8 cellular contexts compared by ENCODE assay signal in genomic region chr12:110280784-110281548, GRCh38. TPM values are rescaled to one million over a fixed set of nuclear protein-coding genes. Genes with fewer than 3 reads are reported as not detected.
DNase-seq lines count a peak whose midpoint lies in the region; ATAC-seq, FAIRE-seq and TF ChIP-seq lines count a peak whose summit lies in the region.

Gene ATP2A2 (plus strand): TSS chr12:110281247. CDS start chr12:110281790, 543 bp downstream.

- intact Hi-C loops in endothelial cell of umbilical vein (cut with micrococcal nuclease): loop anchor here (1.0 to 5.0 kb wide), 7 partner anchors 10 to 181 kb away; partner anchors contain the start of genes ANAPC7 and IFT81

- H2AFZ ChIP-seq in OCI-LY3 (ENCODE audit: low read depth, low read length) (peak within 1 kb of the TSS; percentile 70), endothelial cell of umbilical vein (ENCODE audit: low read depth, low read length) (peak within 1 kb of the TSS; percentile 75)

- H3K36me3 ChIP-seq in OCI-LY3 (replicated peaks; ENCODE audit: low read depth, low read length) (peaks cover 33% of the 10 kb centered on the region), endothelial cell of umbilical vein (ENCODE audit: control insufficient read depth in 2 of 2, extremely low read depth in 1 of 2, insufficient read depth in 2 of 2, low read length in 2 of 2) (peaks cover 0 to 13% of the 10 kb centered on the region in 2 experiments)

- dilution Hi-C loops in endothelial cell of umbilical vein (cut with MboI; ENCODE audit: extremely low pct_ligation_motif_present, low sequenced_read_pairs): no loop called here

- peaks cover 42% of the 10 kb centered on the region for H3K4me1 ChIP-seq in OCI-LY3 (ENCODE audit: low read length)
- H3K4me1 ChIP-seq in endothelial cell of umbilical vein (ENCODE audit: control insufficient read depth, extremely low read depth, insufficient read depth, low read length): peaks cover 40% of the 10 kb centered on the region

- no TSS peak for BruUV-seq in endothelial cell of umbilical vein (replicated peaks; lab: Mats Ljungman, UMichigan)

- peak; percentile 49 for FAIRE-seq in endothelial cell of umbilical vein (lab: Jason Lieb, UNC)

- no peaks in the 10 kb centered on the region for H3K9me1 ChIP-seq in endothelial cell of umbilical vein (replicated peaks; ENCODE audit: control insufficient read depth, extremely low read depth, insufficient read depth, low read length)

- peak; percentile 71 for ATAC-seq in GM21447 (IDR thresholded peaks at IDR 0.05; ENCODE audit: unreplicated experiment)

- H3K9me3 ChIP-seq in OCI-LY3 (ENCODE audit: insufficient read depth, low read length): no peaks in the 10 kb centered on the region
- H3K9me3 ChIP-seq in endothelial cell of umbilical vein (replicated peaks; ENCODE audit: control insufficient read depth, insufficient read depth, low read length): no peaks in the 10 kb centered on the region

- peak within 1 kb of the TSS; percentile 88 for H3K4me2 ChIP-seq in OCI-LY3 (ENCODE audit: low read length)
- peak within 1 kb of the TSS; percentile 95 for H3K4me2 ChIP-seq in endothelial cell of umbilical vein (ENCODE audit: insufficient read depth, low read length)

- H4K20me1 ChIP-seq in OCI-LY3 (ENCODE audit: insufficient read depth, low read length): peaks cover 38% of the 10 kb centered on the region
- H4K20me1 ChIP-seq in endothelial cell of umbilical vein (replicated peaks; ENCODE audit: control insufficient read depth, extremely low read depth, insufficient read depth, low read length): peaks cover 9% of the 10 kb centered on the region

- no peaks in the 10 kb centered on the region for H3K27me3 ChIP-seq in OCI-LY3 (ENCODE audit: low read depth, low read length)
- H3K27me3 ChIP-seq in endothelial cell of umbilical vein (ENCODE audit: control insufficient read depth in 2 of 2, insufficient read depth in 2 of 2, low read length in 2 of 2): no peaks in the 10 kb centered on the region

- peak; percentile 96 for TF ChIP-seq POLR2A in endothelial cell of umbilical vein (IDR thresholded peaks at IDR 0.05; ENCODE audit: low read depth, low read length)

- DNase-seq in D341Med (ENCODE audit: low spot score): peak; percentile 98
- DNase-seq in HuH-7 (ENCODE audit: low spot score): peak; percentile 93
- DNase-seq in activated CD8-positive, alpha-beta memory T cell treated with anti-CD3 and anti-CD28 coated beads, Interleukin-2, amount 50 U/mL, for 4 hours: peak; percentile 89
- peak; percentile 86 for DNase-seq in endothelial cell of umbilical vein (ENCODE audit: low read depth, low spot score)
- DNase-seq in midbrain (lab: John Stamatoyannopoulos, UW): peak; percentile 89
- peak; percentile 83 to 85 for DNase-seq in stimulated activated CD8-positive, alpha-beta memory T cell treated with anti-CD3 and anti-CD28 coated beads, Interleukin-15, amount 100 ng/mL, for 48 hours (ENCODE audit: low read depth in 2 of 2)

- peak within 1 kb of the TSS; percentile 89 for H3K9ac ChIP-seq in OCI-LY3 (ENCODE audit: low read length)
- peak within 1 kb of the TSS; percentile 76 for H3K9ac ChIP-seq in endothelial cell of umbilical vein (replicated peaks; ENCODE audit: extremely low read depth, insufficient read depth, low read length)

- POLR2A ChIA-PET in endothelial cell of umbilical vein (lab: Charles Lee): interaction anchor here (0.5 to 1.0 kb wide), 3 partner anchors 32 to 203 kb away, joined by 3 to 5 read pairs (median 4); no protein-coding TSS in a partner anchor

- H3K27ac ChIP-seq in OCI-LY3 (ENCODE audit: low read length): peak within 1 kb of the TSS; percentile 77
- H3K27ac ChIP-seq in endothelial cell of umbilical vein (ENCODE audit: insufficient read depth, low read depth, low read length): peak within 1 kb of the TSS; percentile 76

- peak within 1 kb of the TSS; percentile 78 for H3K4me3 ChIP-seq in OCI-LY3 (ENCODE audit: low read length)
- peak within 1 kb of the TSS; percentile 38 to 95 (median 92) for H3K4me3 ChIP-seq in endothelial cell of umbilical vein (replicated peaks in 1 of 3; ENCODE audit: insufficient read depth in 1 of 3, low read depth in 1 of 3, low read length in 3 of 3)

- H3K79me2 ChIP-seq in OCI-LY3 (ENCODE audit: low read length): peaks cover 46% of the 10 kb centered on the region
- peaks cover 45% of the 10 kb centered on the region for H3K79me2 ChIP-seq in endothelial cell of umbilical vein (ENCODE audit: control insufficient read depth, insufficient read depth, low read length)

- TF ChIP-seq CTCF in OCI-LY3 (IDR thresholded peaks at IDR 0.05; ENCODE audit: low read depth, low read length): no peak
- no peak for TF ChIP-seq CTCF in endothelial cell of umbilical vein (IDR thresholded peaks at IDR 0.05; ENCODE audit: extremely low read depth in 1 of 2, insufficient read depth in 1 of 2, low read depth in 1 of 2, low read length in 2 of 2)

- CTCF ChIA-PET in endothelial cell of umbilical vein (lab: Charles Lee): interaction anchor here (0.7 to 3.0 kb wide), 15 partner anchors 8 to 183 kb away, joined by 3 to 16 read pairs (median 3); no protein-coding TSS in a partner anchor

TF ChIP-seq in endothelial cell of umbilical vein, 7 proteins besides CTCF, POLR2A, EP300 and RAD21:
- TF ChIP-seq FOS (IDR thresholded peaks at IDR 0.05; ENCODE audit: borderline replicate concordance, insufficient read depth, low read length): no peak
- TF ChIP-seq POLR2AphosphoS5 (IDR thresholded peaks at IDR 0.05; ENCODE audit: insufficient read depth, low read depth, low read length): peak; percentile 90
TF ChIP-seq in endothelial cell of umbilical vein: peak in this region for 1.

RNA-seq across cellular contexts. Expression of gene ATP2A2, which starts in this region (rescaled TPM):
- 230 and 239 TPM in 2 replicates for total RNA-seq in endothelial cell of umbilical vein
- polyA plus RNA-seq in endothelial cell of umbilical vein: 94.4 and 102 TPM in 2 replicates
- polyA plus RNA-seq in endothelial cell of umbilical vein (2011; cell fraction: cytosol; rRNA removed): 72.8 and 79.1 TPM in 2 replicates
- 242 and 247 TPM in 2 replicates for polyA plus RNA-seq in endothelial cell of umbilical vein (2011; cell fraction: nucleus; rRNA removed)
- polyA plus RNA-seq in endothelial cell of umbilical vein (2012): 170 and 217 TPM in 2 replicates
- polyA minus RNA-seq in endothelial cell of umbilical vein: 219 and 227 TPM in 2 replicates
- polyA minus RNA-seq in endothelial cell of umbilical vein (2011; cell fraction: cytosol; rRNA and poly(A)+ RNA removed): 74.0 TPM
- 144 and 187 TPM in 2 replicates for polyA minus RNA-seq in endothelial cell of umbilical vein (2011; cell fraction: nucleus; rRNA and poly(A)+ RNA removed)

Comparison
In these comparisons a context has a peak if more than half of its experiments do, and no peak if none do; other contexts are left out.
1. Peak in every context shown above with its lines: DNase-seq, ATAC-seq, H3K4me3 ChIP-seq and H3K27ac ChIP-seq.